ENCODE assay signal across 34 cellular contexts in genomic region chr14:44812672-44813071, GRCh38.
"Had no signal": no experiment of that assay in that cellular context is flagged by ENCODE, and none has a peak within 500 bp of the region (broad histone marks: within the 10 kb centered on the region; RNA-seq: fewer than 3 reads in every experiment).

No MANE protein-coding gene starts in this region.

- H3K27ac ChIP-seq: adrenal gland, brain microvascular endothelial cell, coronary artery, dorsolateral prefrontal cortex, esophagus muscularis mucosa, foreskin keratinocyte, gastroesophageal sphincter, heart right ventricle had no signal

- H3K36me3 Mint-ChIP-seq: activated CD8-positive, alpha-beta memory T cell treated with anti-CD3 and anti-CD28 coated beads, Interleukin-2, amount 10 ng/mL, durations not matched to agents 7 days and 5 days; activated naive CD4-positive, alpha-beta T cell treated with anti-CD3 and anti-CD28 coated beads, Interleukin-2, amount 50 U/mL, for 24 hours; activated naive CD8-positive, alpha-beta T cell treated with anti-CD3 and anti-CD28 coated beads for 36 hours had no signal

- ATAC-seq: activated CD8-positive, alpha-beta memory T cell treated with anti-CD3 and anti-CD28 coated beads, Interleukin-2, amount 10 ng/mL, durations not matched to agents 7 days and 5 days; activated CD8-positive, alpha-beta T cell treated with anti-CD3 and anti-CD28 coated beads for 36 hours; activated naive CD8-positive, alpha-beta T cell treated with anti-CD3 and anti-CD28 coated beads, Interleukin-2, amount 50 U/mL, for 24 hours; foreskin keratinocyte; gastroesophageal sphincter; heart right ventricle; T-helper 17 cell had no signal

- H3K27ac Mint-ChIP-seq: activated CD4-positive, alpha-beta T cell treated with anti-CD3 and anti-CD28 coated beads, Interleukin-2, amount 10 ng/mL, durations not matched to agents 7 days and 5 days; activated CD8-positive, alpha-beta memory T cell treated with anti-CD3 and anti-CD28 coated beads, Interleukin-2, amount 10 ng/mL, durations not matched to agents 7 days and 5 days; activated CD8-positive, alpha-beta T cell treated with anti-CD3 and anti-CD28 coated beads for 36 hours; activated naive CD4-positive, alpha-beta T cell treated with anti-CD3 and anti-CD28 coated beads for 36 hours; activated naive CD4-positive, alpha-beta T cell treated with anti-CD3 and anti-CD28 coated beads, Interleukin-2, amount 50 U/mL, for 24 hours; activated naive CD8-positive, alpha-beta T cell treated with anti-CD3 and anti-CD28 coated beads for 36 hours; activated naive CD8-positive, alpha-beta T cell treated with anti-CD3 and anti-CD28 coated beads, Interleukin-2, amount 50 U/mL, for 24 hours; activated T-helper 1 cell treated with anti-CD3 and anti-CD28 coated beads, Interleukin-12 subunit alpha, Interleukin-12 subunit beta, Interleukin-2, Interleukin-4 antibody, amounts not matched to agents 30 ng/mL and 10 ng/mL and 1 ng/mL, durations not matched to agents 14 hours and 24 hours and 36 hours; activated T-helper 2 cell treated with anti-CD3 and anti-CD28 coated beads, Interferon-gamma antibody, Interleukin-2, Interleukin-4, amounts not matched to agents 10 μg/mL and 5 μg/mL and 100 μg/mL, durations not matched to agents 14 hours and 24 hours and 36 hours; dendritic cell treated with granulocyte-macrophage colony-stimulating factor and Interleukin-4, amounts not matched to agents 40 ng/mL and 50 ng/mL, for 4 days; T-helper 17 cell; T-helper 2 cell treated with Interferon-gamma antibody and Interleukin-4, amounts not matched to agents 5 μg/mL and 100 μg/mL, for 36 hours had no signal

- H3K27me3 ChIP-seq: adrenal gland, brain microvascular endothelial cell, esophagus muscularis mucosa, foreskin keratinocyte, gastroesophageal sphincter had no signal

- H3K9me3 ChIP-seq: adrenal gland, esophagus muscularis mucosa, gastroesophageal sphincter, heart right ventricle had no signal

- FAIRE-seq: astrocyte, bronchial epithelial cell had no signal

- H3K4me1 ChIP-seq: adrenal gland, esophagus muscularis mucosa, foreskin keratinocyte, gastroesophageal sphincter had no signal

- H3K36me3 ChIP-seq: adrenal gland, brain microvascular endothelial cell, esophagus muscularis mucosa, gastroesophageal sphincter, heart right ventricle had no signal

- H3K4me3 ChIP-seq: adrenal gland, coronary artery, dorsolateral prefrontal cortex, esophagus muscularis mucosa, gastroesophageal sphincter, heart right ventricle had no signal

- H3K4me3 Mint-ChIP-seq: activated CD4-positive, alpha-beta T cell treated with anti-CD3 and anti-CD28 coated beads, Interleukin-2, amount 10 ng/mL, durations not matched to agents 7 days and 5 days; activated CD8-positive, alpha-beta memory T cell treated with anti-CD3 and anti-CD28 coated beads, Interleukin-2, amount 10 ng/mL, durations not matched to agents 7 days and 5 days; activated CD8-positive, alpha-beta T cell treated with anti-CD3 and anti-CD28 coated beads for 36 hours; activated naive CD4-positive, alpha-beta T cell treated with anti-CD3 and anti-CD28 coated beads for 36 hours; activated naive CD4-positive, alpha-beta T cell treated with anti-CD3 and anti-CD28 coated beads, Interleukin-2, amount 50 U/mL, for 24 hours; activated naive CD8-positive, alpha-beta T cell treated with anti-CD3 and anti-CD28 coated beads for 36 hours; activated naive CD8-positive, alpha-beta T cell treated with anti-CD3 and anti-CD28 coated beads, Interleukin-2, amount 50 U/mL, for 24 hours; activated T-helper 1 cell treated with anti-CD3 and anti-CD28 coated beads, Interleukin-12 subunit alpha, Interleukin-12 subunit beta, Interleukin-2, Interleukin-4 antibody, amounts not matched to agents 30 ng/mL and 10 ng/mL and 1 ng/mL, durations not matched to agents 14 hours and 24 hours and 36 hours; central memory CD8-positive, alpha-beta T cell; dendritic cell treated with granulocyte-macrophage colony-stimulating factor and Interleukin-4, amounts not matched to agents 40 ng/mL and 50 ng/mL, for 4 days; T-helper 17 cell; T-helper 2 cell treated with Interferon-gamma antibody and Interleukin-4, amounts not matched to agents 5 μg/mL and 100 μg/mL, for 36 hours had no signal

- H3K9me3 Mint-ChIP-seq: activated CD4-positive, alpha-beta T cell treated with anti-CD3 and anti-CD28 coated beads, Interleukin-2, amount 10 ng/mL, durations not matched to agents 7 days and 5 days; activated CD8-positive, alpha-beta T cell treated with anti-CD3 and anti-CD28 coated beads for 36 hours; activated naive CD4-positive, alpha-beta T cell treated with anti-CD3 and anti-CD28 coated beads for 36 hours; activated naive CD4-positive, alpha-beta T cell treated with anti-CD3 and anti-CD28 coated beads, Interleukin-2, amount 50 U/mL, for 24 hours; activated naive CD8-positive, alpha-beta T cell treated with anti-CD3 and anti-CD28 coated beads for 36 hours; activated naive CD8-positive, alpha-beta T cell treated with anti-CD3 and anti-CD28 coated beads, Interleukin-2, amount 50 U/mL, for 24 hours; activated T-helper 1 cell treated with anti-CD3 and anti-CD28 coated beads, Interleukin-12 subunit alpha, Interleukin-12 subunit beta, Interleukin-2, Interleukin-4 antibody, amounts not matched to agents 30 ng/mL and 10 ng/mL and 1 ng/mL, durations not matched to agents 14 hours and 24 hours and 36 hours; activated T-helper 2 cell treated with anti-CD3 and anti-CD28 coated beads, Interferon-gamma antibody, Interleukin-2, Interleukin-4, amounts not matched to agents 10 μg/mL and 5 μg/mL and 100 μg/mL, durations not matched to agents 14 hours and 24 hours and 36 hours; central memory CD8-positive, alpha-beta T cell; dendritic cell treated with granulocyte-macrophage colony-stimulating factor and Interleukin-4, amounts not matched to agents 40 ng/mL and 50 ng/mL, for 4 days; T-helper 2 cell treated with Interferon-gamma antibody and Interleukin-4, amounts not matched to agents 5 μg/mL and 100 μg/mL, for 36 hours had no signal

- H3K4me1 Mint-ChIP-seq: activated CD4-positive, alpha-beta T cell treated with anti-CD3 and anti-CD28 coated beads, Interleukin-2, amount 10 ng/mL, durations not matched to agents 7 days and 5 days; activated CD8-positive, alpha-beta memory T cell treated with anti-CD3 and anti-CD28 coated beads, Interleukin-2, amount 10 ng/mL, durations not matched to agents 7 days and 5 days; activated naive CD4-positive, alpha-beta T cell treated with anti-CD3 and anti-CD28 coated beads, Interleukin-2, amount 50 U/mL, for 24 hours; activated naive CD8-positive, alpha-beta T cell treated with anti-CD3 and anti-CD28 coated beads for 36 hours; activated naive CD8-positive, alpha-beta T cell treated with anti-CD3 and anti-CD28 coated beads, Interleukin-2, amount 50 U/mL, for 24 hours; central memory CD8-positive, alpha-beta T cell; T-helper 17 cell had no signal

- DNase-seq: activated CD4-positive, alpha-beta T cell treated with anti-CD3 and anti-CD28 coated beads for 1 hour; activated CD4-positive, alpha-beta T cell treated with anti-CD3 and anti-CD28 coated beads for 4 hours; activated CD4-positive, alpha-beta T cell treated with anti-CD3 and anti-CD28 coated beads, Interleukin-2, amount 10 ng/mL, durations not matched to agents 7 days and 5 days; activated CD4-positive, alpha-beta T cell treated with anti-CD3 and anti-CD28 coated beads, Interleukin-2, amount 50 U/mL, for 48 hours; activated CD8-positive, alpha-beta memory T cell treated with anti-CD3 and anti-CD28 coated beads, Interleukin-2, amount 10 ng/mL, durations not matched to agents 7 days and 5 days; activated CD8-positive, alpha-beta memory T cell treated with anti-CD3 and anti-CD28 coated beads, Interleukin-2, amount 50 U/mL, for 4 hours; activated CD8-positive, alpha-beta T cell treated with anti-CD3 and anti-CD28 coated beads for 36 hours; activated effector memory CD4-positive, alpha-beta T cell treated with anti-CD3 and anti-CD28 coated beads, Interleukin-2, amount 50 U/mL, for 16 hours; activated naive CD4-positive, alpha-beta T cell treated with anti-CD3 and anti-CD28 coated beads for 36 hours; activated naive CD8-positive, alpha-beta T cell treated with anti-CD3 and anti-CD28 coated beads for 36 hours; activated naive CD8-positive, alpha-beta T cell treated with anti-CD3 and anti-CD28 coated beads, Interleukin-2, amount 50 U/mL, for 24 hours; activated T-cell treated with anti-CD3 and anti-CD28 coated beads, Interleukin-2, amount 50 U/mL, for 1 hour; activated T-cell treated with anti-CD3 and anti-CD28 coated beads, Interleukin-2, amount 50 U/mL, for 48 hours; adrenal gland; brain microvascular endothelial cell; dorsolateral prefrontal cortex; effector memory CD4-positive, alpha-beta T cell; erythroblast; foreskin keratinocyte; heart right ventricle; T-helper 1 cell; T-helper 17 cell; T1000 had no signal

- H3K27me3 Mint-ChIP-seq: dendritic cell treated with granulocyte-macrophage colony-stimulating factor and Interleukin-4, amounts not matched to agents 40 ng/mL and 50 ng/mL, for 4 days had no signal
